In genomic region chr13:109383683-109384082, GRCh38 we compare ENCODE assay signal across 14 cellular contexts.
A peak's percentile ranks its signal among the peaks of the same experiment; 100 is the strongest.
DNase-seq lines count a peak whose midpoint lies in the region; ATAC-seq and TF ChIP-seq lines count a peak whose summit lies in the region.
"Had no signal": no experiment of that assay in that cellular context is flagged by ENCODE, and none has a peak within 500 bp of the region (broad histone marks: within the 10 kb centered on the region; RNA-seq: fewer than 3 reads in every experiment).

No MANE protein-coding gene starts in this region.

- WGBS in testis, 2 donors: 85 to 89% methylated on average over 1 of the region's 1 CpG

- H3K36me3 ChIP-seq in testis (ENCODE audit: low read depth, missing control alignments): no peaks in the 10 kb centered on the region
- H3K36me3 ChIP-seq: MG63, upper lobe of left lung had no signal

- intact Hi-C loops in testis (cut with DNase I; ENCODE audit: low total_unique reads): no loop called here

- no peak overlapping the region for H3K27ac ChIP-seq in testis
- H3K27ac ChIP-seq: upper lobe of left lung had no signal

- no peak for TF ChIP-seq CTCF in testis (IDR thresholded peaks at IDR 0.05)

- CTCF ChIA-PET in HEK293T (lab: Yijun Ruan, JAX): no interaction called here

- H3K4me3 ChIP-seq in testis: no peak overlapping the region
- H3K4me3 ChIP-seq: MG63, upper lobe of left lung had no signal

- H3K9me3 ChIP-seq in testis: no peaks in the 10 kb centered on the region
- H3K9me3 ChIP-seq: MG63, upper lobe of left lung had no signal

- POLR2A ChIA-PET in HEK293T (lab: Yijun Ruan, JAX): no interaction called here

- no peak for ATAC-seq in GM21360 (IDR thresholded peaks at IDR 0.05; ENCODE audit: unreplicated experiment)

- no peak for TF ChIP-seq POLR2A in testis (IDR thresholded peaks at IDR 0.05)

- DNase-seq in AG08395 (ENCODE audit: low spot score) (peak; percentile 50), M059J (ENCODE audit: low read depth) (peak; percentile 86), astrocyte of the hippocampus (ENCODE audit: low read depth, low spot score) (peak; percentile 86), iris pigment epithelial cell (ENCODE audit: low read depth) (peak; percentile 88), HEK293T (ENCODE audit: extremely low spot score) (no peak), testis (no peak), globus pallidus (ENCODE audit: low spot score) (no peak)
- DNase-seq: activated CD4-positive, alpha-beta T cell treated with anti-CD3 and anti-CD28 coated beads, Interleukin-2, amount 50 U/mL, for 1 hour; AML-193; DMS79; MG63; midbrain; upper lobe of left lung had no signal

- no peaks in the 10 kb centered on the region for H3K27me3 ChIP-seq in testis
- H3K27me3 ChIP-seq: MG63, upper lobe of left lung had no signal

- H3K4me1 ChIP-seq in testis: no peaks in the 10 kb centered on the region

TF ChIP-seq in HEK293T, 16 proteins besides CTCF, POLR2A, EP300 and RAD21:
- TF ChIP-seq L3MBTL2 (conservative IDR thresholded peaks at IDR 0.05) (no peak), CTBP1 (IDR thresholded peaks at IDR 0.05; ENCODE audit: borderline replicate concordance) (no peak), BHLHE40 (IDR thresholded peaks at IDR 0.05; ENCODE audit: borderline replicate concordance) (no peak), SP1 (IDR thresholded peaks at IDR 0.05) (no peak), LEF1 (IDR thresholded peaks at IDR 0.05; ENCODE audit: borderline replicate concordance) (no peak), ELF4 (IDR thresholded peaks at IDR 0.05) (no peak), FOXM1 (IDR thresholded peaks at IDR 0.05; ENCODE audit: borderline replicate concordance) (no peak), FOXA1 (IDR thresholded peaks at IDR 0.05) (no peak)
TF ChIP-seq in HEK293T: peak in this region for 0.

Comparison
In these comparisons a context has a peak if more than half of its experiments do, and no peak if none do; other contexts are left out.
1. DNase-seq: peak in AG08395 (single experiment), M059J (single experiment), astrocyte of the hippocampus (single experiment) and iris pigment epithelial cell (single experiment); none in HEK293T (single experiment), testis (single experiment) and globus pallidus (single experiment).